1 cellular context compared by ENCODE assay signal in the genomic region with DNA sequence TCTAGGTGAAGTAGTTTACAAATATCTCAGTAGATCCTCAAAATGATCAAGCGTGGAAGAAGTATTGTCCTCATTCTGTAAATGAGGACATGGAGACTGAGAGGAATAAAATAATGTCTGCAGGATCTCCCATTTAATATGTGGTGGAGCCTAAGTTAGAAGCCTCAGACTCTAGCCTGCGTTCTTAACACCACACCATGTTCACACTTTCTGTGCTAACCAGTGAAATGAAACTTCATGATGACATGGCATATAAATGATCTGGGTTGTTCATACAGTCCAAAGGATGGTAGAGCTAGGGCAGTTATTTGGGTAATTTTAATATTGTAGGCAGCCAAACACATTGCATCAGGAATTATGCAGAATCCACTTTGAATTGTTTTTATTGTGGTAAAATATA.
TF ChIP-seq lines count a peak whose summit lies in the region.

No MANE protein-coding gene starts in this region.

TF ChIP-seq in IMR-90, 13 proteins besides CTCF, POLR2A, EP300 and RAD21:
- 0 out of 2 replicates have a peak, but pooled peaks have one; percentile 22 for TF ChIP-seq NFE2L2 (IDR thresholded peaks at IDR 0.05; ENCODE audit: low read depth, low read length)
- TF ChIP-seq, protein P1, sequence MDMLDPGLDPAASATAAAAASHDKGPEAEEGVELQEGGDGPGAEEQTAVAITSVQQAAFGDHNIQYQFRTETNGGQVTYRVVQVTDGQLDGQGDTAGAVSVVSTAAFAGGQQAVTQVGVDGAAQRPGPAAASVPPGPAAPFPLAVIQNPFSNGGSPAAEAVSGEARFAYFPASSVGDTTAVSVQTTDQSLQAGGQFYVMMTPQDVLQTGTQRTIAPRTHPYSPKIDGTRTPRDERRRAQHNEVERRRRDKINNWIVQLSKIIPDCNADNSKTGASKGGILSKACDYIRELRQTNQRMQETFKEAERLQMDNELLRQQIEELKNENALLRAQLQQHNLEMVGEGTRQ (IDR thresholded peaks at IDR 0.05; ENCODE audit: low read depth, low read length) = no peak
